ENCODE assay signal across 19 cellular contexts in the genomic region with DNA sequence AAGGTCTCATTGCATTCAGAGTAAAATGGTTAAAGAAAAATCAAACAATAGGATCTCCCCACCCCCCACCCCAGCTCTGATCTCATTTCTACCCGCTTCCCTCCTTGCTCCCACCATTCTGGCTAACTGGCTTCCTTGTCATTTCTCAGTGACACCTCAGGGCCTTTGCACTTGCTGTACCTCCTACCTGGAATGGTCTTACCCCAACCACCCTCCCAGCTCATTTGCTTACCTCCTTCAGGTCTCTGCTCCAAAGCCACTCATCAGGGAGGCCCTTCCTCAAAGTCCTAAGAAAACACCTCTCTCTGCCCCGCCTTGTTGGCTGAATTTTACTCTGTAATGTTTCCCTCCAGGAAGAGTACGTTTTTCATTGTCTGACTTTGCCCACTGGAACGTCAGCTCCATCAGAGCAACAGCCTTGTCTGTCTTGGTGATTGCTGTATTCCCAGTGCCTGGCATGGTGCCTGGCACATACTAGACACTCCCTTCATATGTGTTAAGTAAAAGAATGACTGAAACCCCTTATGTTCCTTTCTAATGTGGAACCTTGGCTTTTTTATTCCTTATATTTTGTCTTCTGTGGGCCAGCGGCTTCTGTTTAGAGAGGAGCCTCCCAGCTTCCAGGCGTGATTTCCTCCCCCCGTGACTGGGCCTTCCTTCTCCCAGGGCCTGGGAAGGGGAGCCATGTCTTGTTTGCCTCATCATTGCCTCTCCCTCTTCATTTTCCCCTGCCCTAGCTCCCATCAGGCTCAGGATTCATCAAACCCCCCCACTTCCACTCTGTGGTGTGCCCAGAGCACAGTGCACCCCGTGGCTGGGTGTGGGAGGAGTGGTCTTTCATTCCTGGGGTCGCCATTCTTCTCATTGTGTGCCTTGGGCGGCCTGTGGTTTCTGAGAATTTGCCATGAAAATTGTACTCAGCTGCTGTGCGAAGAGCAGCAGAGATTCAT. TPM values are rescaled to one million over a fixed set of nuclear protein-coding genes. Genes with fewer than 3 reads are reported as not detected.
A peak's percentile ranks its signal among the peaks of the same experiment; 100 is the strongest.
DNase-seq lines count a peak whose midpoint lies in the region; ATAC-seq and TF ChIP-seq lines count a peak whose summit lies in the region.
"Had no signal": no experiment of that assay in that cellular context is flagged by ENCODE, and none has a peak within 500 bp of the region (broad histone marks: within the 10 kb centered on the region; RNA-seq: fewer than 3 reads in every experiment).

No MANE protein-coding gene starts in this region.

- H3K27me3 ChIP-seq in heart left ventricle (no peaks in the 10 kb centered on the region), neuronal stem cell (ENCODE audit: control insufficient read depth in 3 of 3, insufficient read depth in 3 of 3, low read depth in 1 of 3, low read length in 3 of 3) (no peaks in the 10 kb centered on the region), hepatocyte (no peaks in the 10 kb centered on the region)

- H3K4me1 ChIP-seq in heart left ventricle, result peaks cover 2 to 89% (median 52%) of the 10 kb centered on the region in 12 donors
- H3K4me1 ChIP-seq in neuronal stem cell (ENCODE audit: control insufficient read depth in 2 of 2, insufficient read depth in 1 of 2, low read depth in 1 of 2, low read length in 2 of 2), result peaks cover 7 to 13% of the 10 kb centered on the region in 2 donors
- peaks cover 14% of the 10 kb centered on the region for H3K4me1 ChIP-seq in hepatocyte (ENCODE audit: insufficient read depth)
- H3K4me1 ChIP-seq: A549 had no signal

- H3K4me3 ChIP-seq in heart left ventricle (no peak overlapping the region), neuronal stem cell (ENCODE audit: low read length in 2 of 2) (no peak overlapping the region), hepatocyte (no peak overlapping the region)
- H3K4me3 ChIP-seq: A549 had no signal

- ATAC-seq in heart left ventricle (peak in 1 of 4 donors; percentile 27), HG02798 (IDR thresholded peaks at IDR 0.05; ENCODE audit: poor library complexity, unreplicated experiment) (no peak)
- ATAC-seq: A549 had no signal

- peak overlapping the region; percentile 80 for H2AFZ ChIP-seq in neuronal stem cell (ENCODE audit: low read length)
- no peak overlapping the region for H2AFZ ChIP-seq in hepatocyte

- H3K18ac ChIP-seq in neuronal stem cell (ENCODE audit: low read length), result peak overlapping the region; percentile 46

- H3K4me2 ChIP-seq in neuronal stem cell (ENCODE audit: insufficient read depth, low read length, poor library complexity, severe bottlenecking), result no peak overlapping the region
- no peak overlapping the region for H3K4me2 ChIP-seq in hepatocyte
- H3K4me2 ChIP-seq: A549 had no signal

- no peak for TF ChIP-seq POLR2A in heart left ventricle (IDR thresholded peaks at IDR 0.05)

- H4K91ac ChIP-seq in neuronal stem cell (ENCODE audit: low read depth, low read length, poor library complexity), result no peak overlapping the region

- H3K36me3 ChIP-seq in heart left ventricle, result peaks cover 0 to 35% (median 29%) of the 10 kb centered on the region in 9 donors
- H3K36me3 ChIP-seq in neuronal stem cell (replicated peaks in 1 of 2; ENCODE audit: control insufficient read depth in 2 of 2, insufficient read depth in 2 of 2, low read length in 2 of 2), result peaks cover 6 to 11% of the 10 kb centered on the region in 2 donors
- no peaks in the 10 kb centered on the region for H3K36me3 ChIP-seq in hepatocyte (replicated peaks; ENCODE audit: insufficient read depth, low read depth)

- H3K9me2 ChIP-seq in hepatocyte (replicated peaks; ENCODE audit: insufficient read depth), result no peaks in the 10 kb centered on the region

- H3K14ac ChIP-seq in neuronal stem cell (ENCODE audit: low read length), result no peak overlapping the region

- intact Hi-C loops in heart left ventricle (cut with DNase I) (loop anchor here in 2 of 10 donors (2.0 kb wide), 1 partner anchor 29 kb away; no protein-coding TSS in a partner anchor), cardiac septum (cut with DNase I) (no loop called here)

- no peak for TF ChIP-seq CTCF in heart left ventricle (IDR thresholded peaks at IDR 0.05)
- no peak for TF ChIP-seq CTCF in hepatocyte (IDR thresholded peaks at IDR 0.05; ENCODE audit: poor library complexity)

- no peaks in the 10 kb centered on the region for H3K9me3 Mint-ChIP-seq in immature natural killer cell
- H3K9me3 Mint-ChIP-seq: CD4-positive, alpha-beta memory T cell had no signal

- no peak overlapping the region for H3K4ac ChIP-seq in neuronal stem cell (ENCODE audit: low read length)

- DNase-seq in heart left ventricle (no peak), cardiac septum (ENCODE audit: low spot score) (no peak), fibroblast of peridontal ligament (ENCODE audit: extremely low read depth) (peak; percentile 40), neuronal stem cell (ENCODE audit: low spot score) (no peak), immature natural killer cell (no peak), hepatocyte (ENCODE audit: low spot score) (no peak), NCI-H1105 (lab: John Stamatoyannopoulos, UW) (no peak)
- DNase-seq: activated CD4-positive, alpha-beta T cell treated with anti-CD3 and anti-CD28 coated beads, Interleukin-2, amount 50 U/mL, for 1 hour; CD4-positive, alpha-beta memory T cell; central memory CD4-positive, alpha-beta T cell; DND-41; kidney; NCI-H146; NCI-H345; stimulated activated CD4-positive, alpha-beta T cell treated with anti-CD3 and anti-CD28 coated beads, Interleukin-1b, Interleukin-23, amount 100 ng/mL, for 48 hours; T1000 had no signal

- peaks cover 7% of the 10 kb centered on the region for H3K79me1 ChIP-seq in neuronal stem cell (ENCODE audit: low read depth, low read length)

- H3K36me3 Mint-ChIP-seq in immature natural killer cell, result peaks cover 0 to 3% (median 0%) of the 10 kb centered on the region in 3 donors
- H3K36me3 Mint-ChIP-seq: activated naive CD8-positive, alpha-beta T cell; CD4-positive, alpha-beta memory T cell had no signal

- no peak overlapping the region for H2BK12ac ChIP-seq in neuronal stem cell (ENCODE audit: low read length)

- no peak overlapping the region for H3K9ac ChIP-seq in neuronal stem cell (ENCODE audit: low read depth, low read length, poor library complexity)

- H3K9me3 ChIP-seq in heart left ventricle, result no peaks in the 10 kb centered on the region
- H3K9me3 ChIP-seq in neuronal stem cell (replicated peaks in 1 of 2; ENCODE audit: control insufficient read depth in 2 of 2, insufficient read depth in 1 of 2, low read depth in 1 of 2, low read length in 2 of 2), result no peaks in the 10 kb centered on the region
- H3K9me3 ChIP-seq in hepatocyte (ENCODE audit: low read depth), result no peaks in the 10 kb centered on the region
- H3K9me3 ChIP-seq: A549 had no signal

- no peak overlapping the region for H2BK5ac ChIP-seq in neuronal stem cell (ENCODE audit: low read length)

- no peaks in the 10 kb centered on the region for H3K79me2 ChIP-seq in hepatocyte

- no peaks in the 10 kb centered on the region for H3K4me1 Mint-ChIP-seq in immature natural killer cell

- no peak overlapping the region for H2BK120ac ChIP-seq in neuronal stem cell (ENCODE audit: low read depth, low read length)

- no peak overlapping the region for H2AK5ac ChIP-seq in neuronal stem cell (ENCODE audit: low read depth, low read length)

- peak overlapping the region; percentile 10 to 74 (median 49) for H3K27ac ChIP-seq in heart left ventricle
- peak overlapping the region; percentile 11 for H3K27ac ChIP-seq in neuronal stem cell (replicated peaks; ENCODE audit: low read length)
- H3K27ac ChIP-seq in hepatocyte, result no peak overlapping the region
- H3K27ac ChIP-seq: A549 had no signal

- peaks cover 0 to 2% (median 0%) of the 10 kb centered on the region in 3 donors for H3K27me3 Mint-ChIP-seq in immature natural killer cell (ENCODE audit: low read depth in 3 of 3)

- no peak overlapping the region for H3K4me3 Mint-ChIP-seq in immature natural killer cell
- H3K4me3 Mint-ChIP-seq: activated naive CD8-positive, alpha-beta T cell had no signal

- no peaks in the 10 kb centered on the region for H4K20me1 ChIP-seq in hepatocyte (ENCODE audit: insufficient read depth, poor library complexity, severe bottlenecking)

- WGBS in heart left ventricle, 4 donors, result 53 to 65% (median 64%) methylated on average over 11 of the region's 11 CpGs
- WGBS in neuronal stem cell (ENCODE audit: extremely low coverage in 2 of 2, insufficient read length in 2 of 2, insufficient replicate concordance in 1 of 2), 2 donors, result no CpG with 5 or more reads among the region's 11 CpGs
- WGBS in hepatocyte (ENCODE audit: low lambda C conversion rate, missing lambda C conversion rate), result 82% methylated on average over 11 of the region's 11 CpGs

- no peak overlapping the region for H3K23ac ChIP-seq in neuronal stem cell (ENCODE audit: low read depth, low read length, poor library complexity)

- no peak overlapping the region for H4K8ac ChIP-seq in neuronal stem cell (ENCODE audit: low read depth, low read length)

- H2BK15ac ChIP-seq in neuronal stem cell (ENCODE audit: low read length), result no peak overlapping the region

- H3K27ac Mint-ChIP-seq in immature natural killer cell, result no peak overlapping the region
- H3K27ac Mint-ChIP-seq: activated naive CD8-positive, alpha-beta T cell; CD4-positive, alpha-beta memory T cell had no signal

RNA-seq across cellular contexts. Expression of gene NEURL1B, which starts 27.0 kb away (rescaled TPM):
- total RNA-seq in heart left ventricle (10 to 100 TPM; 16.1 to 47.1 (median 25.8) TPM), cardiac septum (19.7 TPM), hepatocyte (3.9 and 5.8 TPM in 2 replicates)
- polyA plus RNA-seq in heart left ventricle (10 to 100 TPM; 11.8 to 37.9 TPM), immature natural killer cell (under 1 TPM in 1 of 3 donors, not detected in 2; 0.09 TPM), hepatocyte (0.65 and 1.00 TPM in 2 replicates)
- polyA plus RNA-seq in neuronal stem cell (2013, experiment 1 of 2), result 8.1 TPM
- 8.2 TPM for polyA plus RNA-seq in neuronal stem cell (2013, experiment 2 of 2)
